14 cellular contexts compared by ENCODE assay signal in the genomic region with DNA sequence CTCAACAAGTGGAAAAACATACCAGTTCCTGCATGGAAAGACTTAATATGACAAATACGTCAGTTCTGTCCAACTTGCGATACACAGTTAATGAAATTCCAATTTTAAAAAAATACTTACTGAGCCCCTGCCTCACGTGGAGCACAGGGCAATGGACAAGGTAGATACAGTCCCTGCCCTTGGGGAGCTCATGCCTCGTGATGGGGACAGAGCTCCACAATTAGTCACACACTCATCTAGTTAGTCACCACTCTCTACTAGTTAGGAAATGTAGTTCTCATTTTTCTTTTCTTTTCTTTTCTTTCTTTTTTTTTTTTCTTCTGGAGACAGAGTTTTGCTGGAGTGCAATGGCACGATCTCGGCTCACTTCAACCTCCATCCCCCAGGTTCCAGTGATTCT.
DNase-seq lines count a peak whose midpoint lies in the region; ATAC-seq and TF ChIP-seq lines count a peak whose summit lies in the region.
"Had no signal": no experiment of that assay in that cellular context is flagged by ENCODE, and none has a peak within 500 bp of the region (broad histone marks: within the 10 kb centered on the region; RNA-seq: fewer than 3 reads in every experiment).

No MANE protein-coding gene starts in this region.

- no peaks in the 10 kb centered on the region for H3K4me1 ChIP-seq in osteoblast (ENCODE audit: insufficient read depth, low read length)

- H4K20me1 ChIP-seq in osteoblast (ENCODE audit: insufficient read depth, low read length) = no peaks in the 10 kb centered on the region
- H4K20me1 ChIP-seq: BLaER1 treated with 17β-estradiol and CSF1 and Interleukin-3, amounts not matched to agents 10 nM and 100 nM had no signal

- H3K4me1 Mint-ChIP-seq in activated CD8-positive, alpha-beta memory T cell treated with anti-CD3 and anti-CD28 coated beads, Interleukin-2, amount 10 ng/mL, durations not matched to agents 7 days and 5 days = no peaks in the 10 kb centered on the region
- H3K4me1 Mint-ChIP-seq: CD4-positive, CD25-positive, alpha-beta regulatory T cell; H9 had no signal

- no peak overlapping the region for H2AFZ ChIP-seq in osteoblast (ENCODE audit: low read length)

- no peak overlapping the region for H3K27ac Mint-ChIP-seq in activated CD8-positive, alpha-beta memory T cell treated with anti-CD3 and anti-CD28 coated beads, Interleukin-2, amount 10 ng/mL, durations not matched to agents 7 days and 5 days
- H3K27ac Mint-ChIP-seq: CD4-positive, CD25-positive, alpha-beta regulatory T cell; H9 had no signal

- no peak for TF ChIP-seq CTCF in epithelial cell of esophagus (IDR thresholded peaks at IDR 0.05; ENCODE audit: insufficient read depth, low read depth, low read length, missing control alignments)
- no peak for TF ChIP-seq CTCF in osteoblast (IDR thresholded peaks at IDR 0.05; ENCODE audit: extremely low read depth, low read depth, low read length)

- H3K27me3 ChIP-seq in osteoblast (ENCODE audit: insufficient read depth, low read length) = peaks cover 19% of the 10 kb centered on the region
- H3K27me3 ChIP-seq: BLaER1 treated with 17β-estradiol and CSF1 and Interleukin-3, amounts not matched to agents 10 nM and 100 nM had no signal

- H3K4me2 ChIP-seq in osteoblast (ENCODE audit: insufficient read depth, low read length) = no peak overlapping the region
- H3K4me2 ChIP-seq: BLaER1 treated with 17β-estradiol and CSF1 and Interleukin-3, amounts not matched to agents 10 nM and 100 nM had no signal

- H3K79me2 ChIP-seq in osteoblast (ENCODE audit: insufficient read depth, low read length) = no peaks in the 10 kb centered on the region

- DNase-seq in activated CD8-positive, alpha-beta memory T cell treated with anti-CD3 and anti-CD28 coated beads, Interleukin-2, amount 10 ng/mL, durations not matched to agents 7 days and 5 days = peak; percentile 25
- no peak for DNase-seq in activated CD8-positive, alpha-beta memory T cell treated with anti-CD3 and anti-CD28 coated beads, Interleukin-2, amount 50 U/mL, for 48 hours
- DNase-seq in epithelial cell of esophagus (ENCODE audit: low read depth) (peak; percentile 61), osteoblast (ENCODE audit: insufficient read length, low spot score, missing footprints) (peak; percentile 45), SKM-1 treated with dmso at 0.1 percent for 144 hours (lab: John Stamatoyannopoulos, UW; ENCODE audit: unreplicated experiment) (no peak), NOMO-1 treated with DMSO at 0.1 percent for 48 hours (lab: John Stamatoyannopoulos, UW; ENCODE audit: unreplicated experiment) (no peak), OCI-M2 (lab: John Stamatoyannopoulos, UW; ENCODE audit: unreplicated experiment) (no peak)
- DNase-seq: ACHN; CD4-positive, CD25-positive, alpha-beta regulatory T cell; DMS53; GF-D8; GOT3 had no signal

- H3K9me3 ChIP-seq in osteoblast (ENCODE audit: low read depth, low read length) = no peaks in the 10 kb centered on the region
- H3K9me3 ChIP-seq: BLaER1 treated with 17β-estradiol and CSF1 and Interleukin-3, amounts not matched to agents 10 nM and 100 nM had no signal

- CTCF ChIA-PET in activated CD8-positive, alpha-beta memory T cell treated with anti-CD3 and anti-CD28 coated beads, Interleukin-2, amount 10 ng/mL, durations not matched to agents 7 days and 5 days (lab: Charles Lee) = interaction anchor here (1.5 kb wide), 1 partner anchor 16 kb away, joined by 5 read pairs; no protein-coding TSS in a partner anchor

- H3K27ac ChIP-seq in osteoblast (ENCODE audit: low read depth, low read length) = no peak overlapping the region
- H3K27ac ChIP-seq: BLaER1 treated with 17β-estradiol and CSF1 and Interleukin-3, amounts not matched to agents 10 nM and 100 nM had no signal

- H3K27me3 Mint-ChIP-seq in activated CD8-positive, alpha-beta memory T cell treated with anti-CD3 and anti-CD28 coated beads, Interleukin-2, amount 10 ng/mL, durations not matched to agents 7 days and 5 days = peaks cover 7% of the 10 kb centered on the region

- no peak overlapping the region for H3K4me3 Mint-ChIP-seq in activated CD8-positive, alpha-beta memory T cell treated with anti-CD3 and anti-CD28 coated beads, Interleukin-2, amount 10 ng/mL, durations not matched to agents 7 days and 5 days
- H3K4me3 Mint-ChIP-seq: CD4-positive, CD25-positive, alpha-beta regulatory T cell; H9 had no signal

- no peak overlapping the region for H3K4me3 ChIP-seq in epithelial cell of esophagus (ENCODE audit: low read length)
- no peak overlapping the region for H3K4me3 ChIP-seq in osteoblast (ENCODE audit: insufficient read depth, low read length)
- H3K4me3 ChIP-seq: BLaER1 treated with 17β-estradiol and CSF1 and Interleukin-3, amounts not matched to agents 10 nM and 100 nM had no signal

- no peaks in the 10 kb centered on the region for H3K36me3 Mint-ChIP-seq in activated CD8-positive, alpha-beta memory T cell treated with anti-CD3 and anti-CD28 coated beads, Interleukin-2, amount 10 ng/mL, durations not matched to agents 7 days and 5 days
- H3K36me3 Mint-ChIP-seq: CD4-positive, CD25-positive, alpha-beta regulatory T cell had no signal

- ATAC-seq in activated CD8-positive, alpha-beta memory T cell treated with anti-CD3 and anti-CD28 coated beads, Interleukin-2, amount 10 ng/mL, durations not matched to agents 7 days and 5 days = no peak

- no peaks in the 10 kb centered on the region for H3K9me3 Mint-ChIP-seq in activated CD8-positive, alpha-beta memory T cell treated with anti-CD3 and anti-CD28 coated beads, Interleukin-2, amount 10 ng/mL, durations not matched to agents 7 days and 5 days (ENCODE audit: low read depth)
- H3K9me3 Mint-ChIP-seq: CD4-positive, CD25-positive, alpha-beta regulatory T cell; H9 had no signal

- no peaks in the 10 kb centered on the region for H3K36me3 ChIP-seq in osteoblast (ENCODE audit: insufficient read depth, low read length)
- H3K36me3 ChIP-seq: BLaER1 treated with 17β-estradiol and CSF1 and Interleukin-3, amounts not matched to agents 10 nM and 100 nM had no signal

Comparison
In these comparisons a context has a peak if more than half of its experiments do, and no peak if none do; other contexts are left out.
1. DNase-seq: peak in activated CD8-positive, alpha-beta memory T cell treated with anti-CD3 and anti-CD28 coated beads, Interleukin-2, amount 10 ng/mL, durations not matched to agents 7 days and 5 days (single experiment), epithelial cell of esophagus (single experiment) and osteoblast (single experiment); none in activated CD8-positive, alpha-beta memory T cell treated with anti-CD3 and anti-CD28 coated beads, Interleukin-2, amount 50 U/mL, for 48 hours (single experiment), SKM-1 treated with dmso at 0.1 percent for 144 hours (single experiment), NOMO-1 treated with DMSO at 0.1 percent for 48 hours (single experiment) and OCI-M2 (single experiment).